In genomic region chr17:82031303-82031884, GRCh38 we compare ENCODE assay signal across 8 cellular contexts. TPM values are rescaled to one million over a fixed set of nuclear protein-coding genes. Genes with fewer than 3 reads are reported as not detected.
A peak's percentile ranks its signal among the peaks of the same experiment; 100 is the strongest.
DNase-seq lines count a peak whose midpoint lies in the region; FAIRE-seq and TF ChIP-seq lines count a peak whose summit lies in the region.

TSS of gene RAC3 (plus strand) at chr17:82031678. CDS start at chr17:82031762, 84 bp downstream.

- peak within 1 kb of the TSS; percentile 84 for H3K27ac Mint-ChIP-seq in activated T-helper 2 cell treated with anti-CD3 and anti-CD28 coated beads, Interferon-gamma antibody, Interleukin-2, Interleukin-4, amounts not matched to agents 10 μg/mL and 5 μg/mL and 100 μg/mL, durations not matched to agents 14 hours and 24 hours and 36 hours

- H3K36me3 ChIP-seq in iPS DF 6.9 (ENCODE audit: control insufficient read depth, insufficient read depth, low read length), result peaks cover 2% of the 10 kb centered on the region; the same call in 1 of the 2 replicates
- no peaks in the 10 kb centered on the region for H3K36me3 ChIP-seq in small intestine (ENCODE audit: control insufficient read depth in 2 of 2, insufficient read depth in 2 of 2, low read length in 2 of 2)

- no peaks in the 10 kb centered on the region for H3K27me3 Mint-ChIP-seq in activated T-helper 2 cell treated with anti-CD3 and anti-CD28 coated beads, Interferon-gamma antibody, Interleukin-2, Interleukin-4, amounts not matched to agents 10 μg/mL and 5 μg/mL and 100 μg/mL, durations not matched to agents 14 hours and 24 hours and 36 hours (ENCODE audit: low read depth)

- H3K36me3 Mint-ChIP-seq in activated T-helper 2 cell treated with anti-CD3 and anti-CD28 coated beads, Interferon-gamma antibody, Interleukin-2, Interleukin-4, amounts not matched to agents 10 μg/mL and 5 μg/mL and 100 μg/mL, durations not matched to agents 14 hours and 24 hours and 36 hours (ENCODE audit: low read depth), result peaks cover 22% of the 10 kb centered on the region

- TF ChIP-seq CTCF in LNCaP clone FGC (IDR thresholded peaks at IDR 0.05; ENCODE audit: control insufficient read depth, extremely low read depth, insufficient read depth), result no peak

- H3K4me1 Mint-ChIP-seq in activated T-helper 2 cell treated with anti-CD3 and anti-CD28 coated beads, Interferon-gamma antibody, Interleukin-2, Interleukin-4, amounts not matched to agents 10 μg/mL and 5 μg/mL and 100 μg/mL, durations not matched to agents 14 hours and 24 hours and 36 hours (ENCODE audit: low read depth), result peaks cover 7% of the 10 kb centered on the region

- no peaks in the 10 kb centered on the region for H3K27me3 ChIP-seq in iPS DF 6.9 (ENCODE audit: control insufficient read depth, insufficient read depth, low read length)
- H3K27me3 ChIP-seq in small intestine (ENCODE audit: control insufficient read depth in 2 of 2, insufficient read depth in 2 of 2, low read length in 2 of 2), result no peaks in the 10 kb centered on the region

- H3K27ac ChIP-seq in iPS DF 6.9 (ENCODE audit: low read length), result no peak within 1 kb of the TSS
- peak within 1 kb of the TSS; percentile 9 to 47 for H3K27ac ChIP-seq in small intestine (ENCODE audit: low read depth in 1 of 2, low read length in 1 of 2)

- WGBS in iPS DF 6.9 (ENCODE audit: insufficient coverage, insufficient read length), result no CpG with 5 or more reads among the region's 96 CpGs
- WGBS in small intestine, 3 donors, result 1 to 7% (median 1%) methylated on average over 3 to 96 of the region's 96 CpGs

- no peak for FAIRE-seq in small intestine (lab: Jason Lieb, UNC)

- H3K9me3 ChIP-seq in iPS DF 6.9 (ENCODE audit: control insufficient read depth, insufficient read depth, low read length) (no peaks in the 10 kb centered on the region), small intestine (ENCODE audit: control insufficient read depth, low read depth) (no peaks in the 10 kb centered on the region)

- no peaks in the 10 kb centered on the region for H3K9me3 Mint-ChIP-seq in activated T-helper 2 cell treated with anti-CD3 and anti-CD28 coated beads, Interferon-gamma antibody, Interleukin-2, Interleukin-4, amounts not matched to agents 10 μg/mL and 5 μg/mL and 100 μg/mL, durations not matched to agents 14 hours and 24 hours and 36 hours

- intact Hi-C loops in activated T-helper 2 cell treated with anti-CD3 and anti-CD28 coated beads, Interferon-gamma antibody, Interleukin-2, Interleukin-4, amounts not matched to agents 10 μg/mL and 5 μg/mL and 100 μg/mL, durations not matched to agents 14 hours and 24 hours and 36 hours (cut with micrococcal nuclease), result loop anchor here (10.0 kb wide), 1 partner anchor 383 kb away; the partner anchor contains the start of genes HEXD and OGFOD3

- H3K4me3 ChIP-seq in LNCaP clone FGC (ENCODE audit: low read depth, low read length) (peak within 1 kb of the TSS; percentile 78), iPS DF 6.9 (ENCODE audit: low read length) (peak within 1 kb of the TSS; percentile 65), small intestine (ENCODE audit: low read depth in 1 of 2, low read length in 2 of 2) (peak within 1 kb of the TSS; percentile 39 to 60)

- DNase-seq in DMS153 treated with DMSO at 0.1 percent for 48 hours (lab: John Stamatoyannopoulos, UW; ENCODE audit: unreplicated experiment) (peak; percentile 11), DMS153 (lab: John Stamatoyannopoulos, UW) (no peak), LNCaP clone FGC (ENCODE audit: low read depth) (no peak), iPS DF 6.9 (ENCODE audit: low read depth, low spot score) (no peak), small intestine (no peak), hippocampal formation (lab: John Stamatoyannopoulos, UW) (no peak)
- no peak for DNase-seq in activated T-helper 2 cell treated with anti-CD3 and anti-CD28 coated beads, Interferon-gamma antibody, Interleukin-2, Interleukin-4, amounts not matched to agents 10 μg/mL and 5 μg/mL and 100 μg/mL, durations not matched to agents 14 hours and 24 hours and 36 hours (ENCODE audit: low spot score)
- no peak for DNase-seq in stimulated activated CD4-positive, alpha-beta T cell treated with anti-CD3 and anti-CD28 coated beads, Interleukin-4, amount 100 ng/mL, for 24 hours

- H3K4me3 Mint-ChIP-seq in activated T-helper 2 cell treated with anti-CD3 and anti-CD28 coated beads, Interferon-gamma antibody, Interleukin-2, Interleukin-4, amounts not matched to agents 10 μg/mL and 5 μg/mL and 100 μg/mL, durations not matched to agents 14 hours and 24 hours and 36 hours (ENCODE audit: low read depth), result peak within 1 kb of the TSS; percentile 86

- H3K4me1 ChIP-seq in iPS DF 6.9 (ENCODE audit: control insufficient read depth, insufficient read depth, low read length), result peaks cover 5% of the 10 kb centered on the region; the same call in 1 of the 2 replicates
- peaks cover 4 to 9% of the 10 kb centered on the region in 2 donors for H3K4me1 ChIP-seq in small intestine (ENCODE audit: control insufficient read depth in 2 of 2, insufficient read depth in 1 of 2, low read depth in 1 of 2, low read length in 1 of 2)

RNA-seq across cellular contexts. Expression of gene RAC3, which starts in this region (rescaled TPM):
- 15.4 and 18.4 TPM in 2 replicates for total RNA-seq in activated T-helper 2 cell treated with anti-CD3 and anti-CD28 coated beads, Interferon-gamma antibody, Interleukin-2, Interleukin-4, amounts not matched to agents 10 μg/mL and 5 μg/mL and 100 μg/mL, durations not matched to agents 14 hours and 24 hours and 36 hours
- 10 to 100 TPM in 1 of 3 donors, 1 to 10 TPM in 1, under 1 TPM in 1; 0.81 to 11.2 (median 4.7) TPM for polyA plus RNA-seq in small intestine
